Comparison of ENCODE assay signal across 13 cellular contexts in the genomic region with DNA sequence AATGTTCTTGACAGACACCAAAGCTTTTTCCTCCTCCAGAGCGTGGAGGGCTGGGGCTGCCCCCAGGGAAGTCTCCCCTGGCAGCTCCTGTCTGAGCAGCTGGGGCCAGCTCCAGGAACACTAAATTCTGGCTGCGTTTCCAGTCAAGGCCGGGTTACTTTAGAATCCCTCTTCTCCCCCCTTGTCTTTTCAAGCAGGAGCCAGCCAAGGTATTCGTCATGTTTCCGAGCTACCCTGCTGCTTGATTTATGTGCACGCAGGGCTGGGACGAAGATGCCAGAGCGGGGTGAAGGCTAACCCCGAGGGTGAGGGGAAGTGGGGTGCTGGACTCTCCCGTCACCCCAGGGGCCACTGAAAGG.
DNase-seq lines count a peak whose midpoint lies in the region; TF ChIP-seq lines count a peak whose summit lies in the region.
"Had no signal": no experiment of that assay in that cellular context is flagged by ENCODE, and none has a peak within 500 bp of the region (broad histone marks: within the 10 kb centered on the region; RNA-seq: fewer than 3 reads in every experiment).

No MANE protein-coding gene starts in this region.

- H3K9me3 Mint-ChIP-seq in nephron = no peaks in the 10 kb centered on the region
- H3K9me3 Mint-ChIP-seq: naive B cell had no signal

- peaks cover 74% of the 10 kb centered on the region for H3K4me1 Mint-ChIP-seq in nephron

- peak overlapping the region; percentile 98 to 100 (median 98) for H3K27ac Mint-ChIP-seq in nephron
- H3K27ac Mint-ChIP-seq: activated naive CD8-positive, alpha-beta T cell had no signal

- TF ChIP-seq CTCF in nephron (IDR thresholded peaks at IDR 0.05; ENCODE audit: unreplicated experiment in 3 of 3) (no peak), thyroid gland (IDR thresholded peaks at IDR 0.05) (no peak)

- H3K9me3 ChIP-seq in adipocyte (ENCODE audit: control insufficient read depth, low read length) (no peaks in the 10 kb centered on the region), thyroid gland (no peaks in the 10 kb centered on the region)

- H3K9ac ChIP-seq in adipocyte (ENCODE audit: low read length) = peak overlapping the region; percentile 79

- H3K4me3 ChIP-seq in adipocyte (ENCODE audit: low read length) = peak overlapping the region; percentile 67
- no peak overlapping the region for H3K4me3 ChIP-seq in thyroid gland (replicated peaks in 1 of 3)

- WGBS in thyroid gland, 2 donors = 33 to 47% methylated on average over 10 of the region's 10 CpGs

- H3K4me1 ChIP-seq in adipocyte (ENCODE audit: control insufficient read depth, insufficient read depth, low read length) (peaks cover 52% of the 10 kb centered on the region), thyroid gland (peaks cover 4 to 12% of the 10 kb centered on the region in 2 donors)

- peak overlapping the region; percentile 61 to 72 (median 68) for H3K4me3 Mint-ChIP-seq in nephron
- H3K4me3 Mint-ChIP-seq: activated naive CD8-positive, alpha-beta T cell; naive B cell had no signal

- no peak for TF ChIP-seq POLR2A in thyroid gland (IDR thresholded peaks at IDR 0.05)

- H3K36me3 Mint-ChIP-seq in nephron (ENCODE audit: low read depth) = no peaks in the 10 kb centered on the region
- H3K36me3 Mint-ChIP-seq: activated naive CD8-positive, alpha-beta T cell; naive B cell had no signal

- H3K27me3 ChIP-seq in adipocyte (replicated peaks; ENCODE audit: control insufficient read depth, insufficient read depth, low read length) = no peaks in the 10 kb centered on the region
- H3K27me3 ChIP-seq in thyroid gland = no peaks in the 10 kb centered on the region

- H3K27me3 Mint-ChIP-seq in nephron (ENCODE audit: low read depth) = no peaks in the 10 kb centered on the region
- H3K27me3 Mint-ChIP-seq: activated naive CD8-positive, alpha-beta T cell had no signal

- H3K27ac ChIP-seq in thyroid gland = peak overlapping the region; percentile 21 to 70 (median 63)

- H3K36me3 ChIP-seq in adipocyte (ENCODE audit: control insufficient read depth, insufficient read depth, low read length, severe bottlenecking) = no peaks in the 10 kb centered on the region
- no peaks in the 10 kb centered on the region for H3K36me3 ChIP-seq in thyroid gland

- intact Hi-C loops in thyroid gland (cut with DNase I) = no loop called here

- DNase-seq in adipocyte (ENCODE audit: low read depth) (peak; percentile 27), fibroblast of the conjunctiva (ENCODE audit: low read depth) (peak; percentile 61), thyroid gland (peak; percentile 61 to 65), GOT3 (lab: John Stamatoyannopoulos, UW) (no peak), DMS153 treated with DMSO at 0.1 percent for 48 hours (lab: John Stamatoyannopoulos, UW; ENCODE audit: unreplicated experiment) (no peak), SW 1271 (lab: John Stamatoyannopoulos, UW) (no peak)
- DNase-seq in stimulated activated CD4-positive, alpha-beta T cell treated with anti-CD3 and anti-CD28 coated beads, Interleukin-12 subunit alpha, Interleukin-12 subunit beta, amount 100 ng/mL, for 4 hours = no peak
- DNase-seq: activated CD4-positive, alpha-beta T cell treated with anti-CD3 and anti-CD28 coated beads, Interleukin-2, amount 50 U/mL, for 4 hours; Karpas-422; naive B cell; NCI-H524 had no signal

Comparison
In these comparisons a context has a peak if more than half of its experiments do, and no peak if none do; other contexts are left out.
1. DNase-seq: peak in adipocyte (single experiment), fibroblast of the conjunctiva (single experiment) and thyroid gland (2 of 2); none in GOT3 (single experiment), stimulated activated CD4-positive, alpha-beta T cell treated with anti-CD3 and anti-CD28 coated beads, Interleukin-12 subunit alpha, Interleukin-12 subunit beta, amount 100 ng/mL, for 4 hours (single experiment), DMS153 treated with DMSO at 0.1 percent for 48 hours (single experiment) and SW 1271 (0 of 2).